1 cellular context compared by ENCODE assay signal in the genomic region with DNA sequence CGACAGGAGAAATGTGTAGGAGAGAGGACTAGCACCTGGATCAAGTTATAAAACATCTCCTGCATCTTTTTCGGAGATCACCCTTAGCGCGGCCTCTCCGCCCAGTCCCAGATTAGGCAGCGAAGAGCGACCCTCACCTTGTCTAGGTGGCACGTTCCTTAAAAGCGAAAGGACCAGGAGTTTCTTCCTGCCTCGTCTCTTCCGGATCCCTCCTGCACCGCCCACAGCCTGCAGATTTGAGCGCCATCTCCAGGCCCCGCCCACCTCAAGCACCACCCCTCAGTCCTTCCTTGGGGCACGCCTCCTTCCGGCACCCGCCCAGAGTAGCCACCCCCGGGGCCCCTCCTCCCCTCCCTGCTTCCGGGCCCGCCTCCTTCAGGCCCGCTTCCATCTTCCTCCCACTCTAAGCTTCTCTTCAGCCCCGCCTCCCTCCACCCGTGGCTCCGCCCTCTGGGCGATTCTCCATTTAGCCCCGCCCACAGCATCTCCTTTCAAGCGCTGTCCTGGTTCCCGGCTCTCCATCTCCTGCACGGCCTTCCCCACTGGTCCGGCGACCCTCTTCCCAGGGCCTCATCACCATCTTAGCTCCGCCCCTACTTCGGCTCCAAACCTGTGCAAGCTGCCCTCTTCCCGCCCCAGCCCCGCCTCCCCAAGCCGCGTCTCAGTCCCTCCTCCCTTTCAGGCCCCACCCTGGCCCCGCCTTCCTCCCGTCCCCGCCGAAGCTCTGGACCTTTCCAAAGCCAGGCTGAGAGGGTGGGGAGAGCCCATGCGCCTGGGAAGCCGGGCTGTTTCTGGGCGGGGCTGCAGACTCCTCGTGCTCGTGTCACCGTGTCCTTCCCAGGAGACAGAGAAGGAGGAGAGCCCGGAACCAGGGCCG.
A peak's percentile ranks its signal among the peaks of the same experiment; 100 is the strongest.
TF ChIP-seq lines count a peak whose summit lies in the region.

No MANE protein-coding gene starts in this region.

TF ChIP-seq in HepG2, 621 proteins besides CTCF, POLR2A, EP300 and RAD21 (continued from another document and continues in another):
- TF ChIP-seq, protein P1, sequence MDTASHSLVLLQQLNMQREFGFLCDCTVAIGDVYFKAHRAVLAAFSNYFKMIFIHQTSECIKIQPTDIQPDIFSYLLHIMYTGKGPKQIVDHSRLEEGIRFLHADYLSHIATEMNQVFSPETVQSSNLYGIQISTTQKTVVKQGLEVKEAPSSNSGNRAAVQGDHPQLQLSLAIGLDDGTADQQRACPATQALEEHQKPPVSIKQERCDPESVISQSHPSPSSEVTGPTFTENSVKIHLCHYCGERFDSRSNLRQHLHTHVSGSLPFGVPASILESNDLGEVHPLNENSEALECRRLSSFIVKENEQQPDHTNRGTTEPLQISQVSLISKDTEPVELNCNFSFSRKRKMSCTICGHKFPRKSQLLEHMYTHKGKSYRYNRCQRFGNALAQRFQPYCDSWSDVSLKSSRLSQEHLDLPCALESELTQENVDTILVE (CRISPR knock-in tag; IDR thresholded peaks at IDR 0.05), result peak; percentile 37
- TF ChIP-seq ZSCAN12 (CRISPR knock-in tag; IDR thresholded peaks at IDR 0.05), result no peak
- TF ChIP-seq, protein P2, sequence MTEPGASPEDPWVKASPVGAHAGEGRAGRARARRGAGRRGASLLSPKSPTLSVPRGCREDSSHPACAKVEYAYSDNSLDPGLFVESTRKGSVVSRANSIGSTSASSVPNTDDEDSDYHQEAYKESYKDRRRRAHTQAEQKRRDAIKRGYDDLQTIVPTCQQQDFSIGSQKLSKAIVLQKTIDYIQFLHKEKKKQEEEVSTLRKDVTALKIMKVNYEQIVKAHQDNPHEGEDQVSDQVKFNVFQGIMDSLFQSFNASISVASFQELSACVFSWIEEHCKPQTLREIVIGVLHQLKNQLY (CRISPR knock-in tag; IDR thresholded peaks at IDR 0.05), result peak; percentile 73
- TF ChIP-seq, protein P3, sequence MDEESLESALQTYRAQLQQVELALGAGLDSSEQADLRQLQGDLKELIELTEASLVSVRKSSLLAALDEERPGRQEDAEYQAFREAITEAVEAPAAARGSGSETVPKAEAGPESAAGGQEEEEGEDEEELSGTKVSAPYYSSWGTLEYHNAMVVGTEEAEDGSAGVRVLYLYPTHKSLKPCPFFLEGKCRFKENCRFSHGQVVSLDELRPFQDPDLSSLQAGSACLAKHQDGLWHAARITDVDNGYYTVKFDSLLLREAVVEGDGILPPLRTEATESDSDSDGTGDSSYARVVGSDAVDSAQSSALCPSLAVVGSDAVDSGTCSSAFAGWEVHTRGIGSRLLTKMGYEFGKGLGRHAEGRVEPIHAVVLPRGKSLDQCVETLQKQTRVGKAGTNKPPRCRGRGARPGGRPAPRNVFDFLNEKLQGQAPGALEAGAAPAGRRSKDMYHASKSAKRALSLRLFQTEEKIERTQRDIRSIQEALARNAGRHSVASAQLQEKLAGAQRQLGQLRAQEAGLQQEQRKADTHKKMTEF (CRISPR knock-in tag; IDR thresholded peaks at IDR 0.05), result peak; percentile 60
- no peak for TF ChIP-seq CCAR2 (optimal IDR thresholded peaks at IDR 0.05; ENCODE audit: low read depth, low read length)
- TF ChIP-seq, protein P4, sequence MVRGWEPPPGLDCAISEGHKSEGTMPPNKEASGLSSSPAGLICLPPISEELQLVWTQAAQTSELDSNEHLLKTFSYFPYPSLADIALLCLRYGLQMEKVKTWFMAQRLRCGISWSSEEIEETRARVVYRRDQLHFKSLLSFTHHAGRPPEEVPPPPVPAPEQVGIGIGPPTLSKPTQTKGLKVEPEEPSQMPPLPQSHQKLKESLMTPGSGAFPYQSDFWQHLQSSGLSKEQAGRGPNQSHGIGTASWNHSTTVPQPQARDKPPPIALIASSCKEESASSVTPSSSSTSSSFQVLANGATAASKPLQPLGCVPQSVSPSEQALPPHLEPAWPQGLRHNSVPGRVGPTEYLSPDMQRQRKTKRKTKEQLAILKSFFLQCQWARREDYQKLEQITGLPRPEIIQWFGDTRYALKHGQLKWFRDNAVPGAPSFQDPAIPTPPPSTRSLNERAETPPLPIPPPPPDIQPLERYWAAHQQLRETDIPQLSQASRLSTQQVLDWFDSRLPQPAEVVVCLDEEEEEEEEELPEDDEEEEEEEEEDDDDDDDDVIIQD (CRISPR knock-in tag; IDR thresholded peaks at IDR 0.05; ENCODE audit: low read depth), result no peak; the same call in 1 of the 2 replicates
- peak; percentile 88 for TF ChIP-seq MEF2D (CRISPR knock-in tag; IDR thresholded peaks at IDR 0.05)
- TF ChIP-seq ZNF547 (CRISPR knock-in tag; IDR thresholded peaks at IDR 0.05), result no peak; the same call in 1 of the 2 replicates
- TF ChIP-seq, protein P5, sequence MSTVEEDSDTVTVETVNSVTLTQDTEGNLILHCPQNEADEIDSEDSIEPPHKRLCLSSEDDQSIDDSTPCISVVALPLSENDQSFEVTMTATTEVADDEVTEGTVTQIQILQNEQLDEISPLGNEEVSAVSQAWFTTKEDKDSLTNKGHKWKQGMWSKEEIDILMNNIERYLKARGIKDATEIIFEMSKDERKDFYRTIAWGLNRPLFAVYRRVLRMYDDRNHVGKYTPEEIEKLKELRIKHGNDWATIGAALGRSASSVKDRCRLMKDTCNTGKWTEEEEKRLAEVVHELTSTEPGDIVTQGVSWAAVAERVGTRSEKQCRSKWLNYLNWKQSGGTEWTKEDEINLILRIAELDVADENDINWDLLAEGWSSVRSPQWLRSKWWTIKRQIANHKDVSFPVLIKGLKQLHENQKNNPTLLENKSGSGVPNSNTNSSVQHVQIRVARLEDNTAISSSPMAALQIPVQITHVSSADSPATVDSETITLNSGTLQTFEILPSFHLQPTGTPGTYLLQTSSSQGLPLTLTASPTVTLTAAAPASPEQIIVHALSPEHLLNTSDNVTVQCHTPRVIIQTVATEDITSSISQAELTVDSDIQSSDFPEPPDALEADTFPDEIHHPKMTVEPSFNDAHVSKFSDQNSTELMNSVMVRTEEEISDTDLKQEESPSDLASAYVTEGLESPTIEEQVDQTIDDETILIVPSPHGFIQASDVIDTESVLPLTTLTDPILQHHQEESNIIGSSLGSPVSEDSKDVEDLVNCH (CRISPR knock-in tag; IDR thresholded peaks at IDR 0.05), result no peak
- TF ChIP-seq ZNF570 (CRISPR knock-in tag; IDR thresholded peaks at IDR 0.05; ENCODE audit: borderline replicate concordance), result no peak
- TF ChIP-seq, protein P6, sequence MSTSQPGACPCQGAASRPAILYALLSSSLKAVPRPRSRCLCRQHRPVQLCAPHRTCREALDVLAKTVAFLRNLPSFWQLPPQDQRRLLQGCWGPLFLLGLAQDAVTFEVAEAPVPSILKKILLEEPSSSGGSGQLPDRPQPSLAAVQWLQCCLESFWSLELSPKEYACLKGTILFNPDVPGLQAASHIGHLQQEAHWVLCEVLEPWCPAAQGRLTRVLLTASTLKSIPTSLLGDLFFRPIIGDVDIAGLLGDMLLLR (CRISPR knock-in tag; IDR thresholded peaks at IDR 0.05), result no peak; the same call in 1 of the 2 replicates
- 0 out of 2 replicates have a peak, but pooled peaks have one; percentile 45 for TF ChIP-seq PHF21A (CRISPR knock-in tag; IDR thresholded peaks at IDR 0.05)
- peak; percentile 42; the same call in 1 of the 2 replicates for TF ChIP-seq RXRB (CRISPR knock-in tag; IDR thresholded peaks at IDR 0.05; ENCODE audit: borderline replicate concordance)
- TF ChIP-seq ZSCAN22 (CRISPR knock-in tag; IDR thresholded peaks at IDR 0.05), result no peak
- no peak; the same call in 1 of the 2 replicates for TF ChIP-seq ZKSCAN5 (CRISPR knock-in tag; IDR thresholded peaks at IDR 0.05)
- TF ChIP-seq ZNF629 (CRISPR knock-in tag; conservative IDR thresholded peaks at IDR 0.05), result no peak
- peak; percentile 87; the same call in 1 of the 2 replicates for TF ChIP-seq ZNF510 (CRISPR knock-in tag; IDR thresholded peaks at IDR 0.05; ENCODE audit: low read depth)
- TF ChIP-seq ZNF780A (CRISPR knock-in tag; IDR thresholded peaks at IDR 0.05), result no peak
- TF ChIP-seq RFXANK (CRISPR knock-in tag; IDR thresholded peaks at IDR 0.05), result no peak
- no peak for TF ChIP-seq WIZ (CRISPR knock-in tag; IDR thresholded peaks at IDR 0.05)
- TF ChIP-seq, protein P7, sequence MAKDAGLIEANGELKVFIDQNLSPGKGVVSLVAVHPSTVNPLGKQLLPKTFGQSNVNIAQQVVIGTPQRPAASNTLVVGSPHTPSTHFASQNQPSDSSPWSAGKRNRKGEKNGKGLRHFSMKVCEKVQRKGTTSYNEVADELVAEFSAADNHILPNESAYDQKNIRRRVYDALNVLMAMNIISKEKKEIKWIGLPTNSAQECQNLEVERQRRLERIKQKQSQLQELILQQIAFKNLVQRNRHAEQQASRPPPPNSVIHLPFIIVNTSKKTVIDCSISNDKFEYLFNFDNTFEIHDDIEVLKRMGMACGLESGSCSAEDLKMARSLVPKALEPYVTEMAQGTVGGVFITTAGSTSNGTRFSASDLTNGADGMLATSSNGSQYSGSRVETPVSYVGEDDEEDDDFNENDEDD (CRISPR knock-in tag; IDR thresholded peaks at IDR 0.05; ENCODE audit: borderline replicate concordance), result peak; percentile 85
- peak; percentile 28 for TF ChIP-seq HMG20A (CRISPR knock-in tag; IDR thresholded peaks at IDR 0.05; ENCODE audit: borderline replicate concordance)
- no peak for TF ChIP-seq ZNF468 (CRISPR knock-in tag; IDR thresholded peaks at IDR 0.05)
- TF ChIP-seq ZMYM4 (CRISPR knock-in tag; IDR thresholded peaks at IDR 0.05), result peak; percentile 34
- TF ChIP-seq MTF2 (CRISPR knock-in tag; IDR thresholded peaks at IDR 0.05; ENCODE audit: borderline replicate concordance), result no peak
- no peak; the same call in 1 of the 2 replicates for TF ChIP-seq ZNF557 (CRISPR knock-in tag; IDR thresholded peaks at IDR 0.05)
- TF ChIP-seq NFIB (CRISPR knock-in tag; IDR thresholded peaks at IDR 0.05; ENCODE audit: borderline replicate concordance), result no peak
- TF ChIP-seq, protein P8, sequence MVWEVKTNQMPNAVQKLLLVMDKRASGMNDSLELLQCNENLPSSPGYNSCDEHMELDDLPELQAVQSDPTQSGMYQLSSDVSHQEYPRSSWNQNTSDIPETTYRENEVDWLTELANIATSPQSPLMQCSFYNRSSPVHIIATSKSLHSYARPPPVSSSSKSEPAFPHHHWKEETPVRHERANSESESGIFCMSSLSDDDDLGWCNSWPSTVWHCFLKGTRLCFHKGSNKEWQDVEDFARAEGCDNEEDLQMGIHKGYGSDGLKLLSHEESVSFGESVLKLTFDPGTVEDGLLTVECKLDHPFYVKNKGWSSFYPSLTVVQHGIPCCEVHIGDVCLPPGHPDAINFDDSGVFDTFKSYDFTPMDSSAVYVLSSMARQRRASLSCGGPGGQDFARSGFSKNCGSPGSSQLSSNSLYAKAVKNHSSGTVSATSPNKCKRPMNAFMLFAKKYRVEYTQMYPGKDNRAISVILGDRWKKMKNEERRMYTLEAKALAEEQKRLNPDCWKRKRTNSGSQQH (CRISPR knock-in tag; IDR thresholded peaks at IDR 0.05; ENCODE audit: low read depth), result peak; percentile 66; the same call in 1 of the 2 replicates
- TF ChIP-seq ZNF781 (CRISPR knock-in tag; IDR thresholded peaks at IDR 0.05; ENCODE audit: borderline replicate concordance, not compliant biosample characterization), result peak; percentile 93
- no peak for TF ChIP-seq CENPT (CRISPR knock-in tag; IDR thresholded peaks at IDR 0.05; ENCODE audit: low read depth)
- no peak for TF ChIP-seq ZNF530 (CRISPR knock-in tag; IDR thresholded peaks at IDR 0.05; ENCODE audit: low read depth)
- TF ChIP-seq ZNF670 (CRISPR knock-in tag; IDR thresholded peaks at IDR 0.05; ENCODE audit: borderline replicate concordance), result no peak
- no peak for TF ChIP-seq JDP2 (CRISPR knock-in tag; IDR thresholded peaks at IDR 0.05; ENCODE audit: borderline replicate concordance)
- TF ChIP-seq SMC3 (IDR thresholded peaks at IDR 0.05; ENCODE audit: low read length), result no peak
- peak; percentile 66; the same call in 1 of the 2 replicates for TF ChIP-seq ZNF329 (CRISPR knock-in tag; IDR thresholded peaks at IDR 0.05; ENCODE audit: low read depth)
- TF ChIP-seq, protein P9, sequence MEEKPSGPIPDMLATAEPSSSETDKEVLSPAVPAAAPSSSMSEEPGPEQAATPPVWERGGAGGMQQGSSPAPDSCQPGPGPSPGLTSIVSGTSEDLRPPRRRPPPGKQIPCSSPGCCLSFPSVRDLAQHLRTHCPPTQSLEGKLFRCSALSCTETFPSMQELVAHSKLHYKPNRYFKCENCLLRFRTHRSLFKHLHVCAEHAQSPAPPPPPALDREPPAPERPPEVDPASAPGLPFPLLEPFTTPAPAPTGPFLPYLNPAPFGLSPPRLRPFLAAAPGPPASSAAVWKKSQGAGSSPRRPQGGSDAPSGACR (CRISPR knock-in tag; IDR thresholded peaks at IDR 0.05), result peak; percentile 78; the same call in 1 of the 2 replicates
- TF ChIP-seq, protein P10, sequence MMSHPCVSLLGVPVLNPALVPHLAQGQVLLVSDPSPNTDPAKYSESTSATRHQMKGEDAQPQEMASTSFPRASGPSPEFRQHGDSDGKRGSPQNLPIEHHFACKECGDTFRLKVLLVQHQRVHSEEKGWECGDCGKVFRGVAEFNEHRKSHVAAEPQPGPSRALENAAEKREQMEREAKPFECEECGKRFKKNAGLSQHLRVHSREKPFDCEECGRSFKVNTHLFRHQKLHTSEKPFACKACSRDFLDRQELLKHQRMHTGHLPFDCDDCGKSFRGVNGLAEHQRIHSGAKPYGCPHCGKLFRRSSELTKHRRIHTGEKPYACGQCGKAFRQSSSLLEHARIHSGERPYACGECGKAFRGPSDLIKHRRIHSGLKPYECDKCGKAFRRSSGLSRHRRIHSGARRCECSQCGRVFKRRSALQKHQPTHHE (CRISPR knock-in tag; IDR thresholded peaks at IDR 0.05; ENCODE audit: borderline replicate concordance), result peak; percentile 91; the same call in 1 of the 2 replicates
- TF ChIP-seq JUNB (CRISPR knock-in tag; IDR thresholded peaks at IDR 0.05; ENCODE audit: borderline replicate concordance), result no peak
- TF ChIP-seq, protein P11, sequence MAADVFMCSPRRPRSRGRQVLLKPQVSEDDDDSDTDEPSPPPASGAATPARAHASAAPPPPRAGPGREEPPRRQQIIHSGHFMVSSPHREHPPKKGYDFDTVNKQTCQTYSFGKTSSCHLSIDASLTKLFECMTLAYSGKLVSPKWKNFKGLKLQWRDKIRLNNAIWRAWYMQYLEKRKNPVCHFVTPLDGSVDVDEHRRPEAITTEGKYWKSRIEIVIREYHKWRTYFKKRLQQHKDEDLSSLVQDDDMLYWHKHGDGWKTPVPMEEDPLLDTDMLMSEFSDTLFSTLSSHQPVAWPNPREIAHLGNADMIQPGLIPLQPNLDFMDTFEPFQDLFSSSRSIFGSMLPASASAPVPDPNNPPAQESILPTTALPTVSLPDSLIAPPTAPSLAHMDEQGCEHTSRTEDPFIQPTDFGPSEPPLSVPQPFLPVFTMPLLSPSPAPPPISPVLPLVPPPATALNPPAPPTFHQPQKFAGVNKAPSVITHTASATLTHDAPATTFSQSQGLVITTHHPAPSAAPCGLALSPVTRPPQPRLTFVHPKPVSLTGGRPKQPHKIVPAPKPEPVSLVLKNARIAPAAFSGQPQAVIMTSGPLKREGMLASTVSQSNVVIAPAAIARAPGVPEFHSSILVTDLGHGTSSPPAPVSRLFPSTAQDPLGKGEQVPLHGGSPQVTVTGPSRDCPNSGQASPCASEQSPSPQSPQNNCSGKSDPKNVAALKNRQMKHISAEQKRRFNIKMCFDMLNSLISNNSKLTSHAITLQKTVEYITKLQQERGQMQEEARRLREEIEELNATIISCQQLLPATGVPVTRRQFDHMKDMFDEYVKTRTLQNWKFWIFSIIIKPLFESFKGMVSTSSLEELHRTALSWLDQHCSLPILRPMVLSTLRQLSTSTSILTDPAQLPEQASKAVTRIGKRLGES (CRISPR knock-in tag; IDR thresholded peaks at IDR 0.05; ENCODE audit: borderline replicate concordance), result peak; percentile 2; the same call in 1 of the 2 replicates
- 0 out of 2 replicates have a peak, but pooled peaks have one; percentile 64 for TF ChIP-seq ZFP90 (CRISPR knock-in tag; IDR thresholded peaks at IDR 0.05; ENCODE audit: borderline replicate concordance)
